Comparison of ENCODE assay signal across 7 cellular contexts in the genomic region with DNA sequence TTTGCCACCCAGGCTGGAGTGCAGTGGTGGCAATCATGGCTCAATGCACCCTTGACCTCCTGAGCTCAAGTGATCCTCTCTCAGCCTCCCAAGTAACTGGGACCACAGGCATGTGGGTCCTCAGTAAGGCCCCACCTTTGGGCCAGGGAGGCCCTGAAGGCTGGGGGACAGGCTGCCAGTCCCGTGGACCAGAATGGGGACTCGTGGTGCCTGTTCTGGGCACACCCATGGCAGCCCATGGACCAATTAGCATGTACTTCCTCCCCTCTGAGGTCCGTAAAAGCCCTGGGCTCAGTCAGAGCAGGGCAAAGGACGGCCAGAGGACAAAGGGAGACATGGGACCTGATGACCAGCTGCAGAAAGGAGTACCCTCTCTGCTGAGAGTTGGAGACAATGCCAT.
"Had no signal": no experiment of that assay in that cellular context is flagged by ENCODE, and none has a peak within 500 bp of the region (broad histone marks: within the 10 kb centered on the region; RNA-seq: fewer than 3 reads in every experiment).

No MANE protein-coding gene starts in this region.

- DNase-seq: IMR-90, KBM-7, KG1 had no signal

- H3K4me3 ChIP-seq: K562 had no signal

- ATAC-seq: HepG2, K562 had no signal

- FAIRE-seq: HepG2, HTR-8/SVneo, K562 had no signal

- H3K27ac ChIP-seq: HL-60 had no signal
